9 cellular contexts compared by ENCODE assay signal in genomic region chrX:131068945-131069719, GRCh38. TPM values are rescaled to one million over a fixed set of nuclear protein-coding genes. Genes with fewer than 3 reads are reported as not detected.
DNase-seq lines count a peak whose midpoint lies in the region; ATAC-seq, FAIRE-seq and TF ChIP-seq lines count a peak whose summit lies in the region.
"Had no signal": no experiment of that assay in that cellular context is flagged by ENCODE, and none has a peak within 500 bp of the region (broad histone marks: within the 10 kb centered on the region; RNA-seq: fewer than 3 reads in every experiment).

No MANE protein-coding gene starts in this region.

- no peak overlapping the region for H3K4me3 Mint-ChIP-seq in nephron

- FAIRE-seq in HTR-8/SVneo (lab: Jason Lieb, UNC), result no peak

- H3K36me3 ChIP-seq in cardiac muscle cell, result no peaks in the 10 kb centered on the region
- no peaks in the 10 kb centered on the region for H3K36me3 ChIP-seq in body of pancreas (replicated peaks in 1 of 2; ENCODE audit: insufficient read depth in 1 of 2, low read depth in 2 of 2)

- peak; percentile 60 for ATAC-seq in body of pancreas
- ATAC-seq: right cardiac atrium had no signal

- H3K27me3 ChIP-seq in cardiac muscle cell (peaks cover 85% of the 10 kb centered on the region), body of pancreas (no peaks in the 10 kb centered on the region)

- TF ChIP-seq POLR2A in body of pancreas (IDR thresholded peaks at IDR 0.05), result no peak

- peak; percentile 16 to 84 for DNase-seq in cardiac muscle cell (ENCODE audit: low read depth in 1 of 2, low spot score in 1 of 2)
- DNase-seq in cardiac septum (ENCODE audit: low spot score), result no peak
- peak; percentile 0 for DNase-seq in HTR-8/SVneo (ENCODE audit: insufficient read length, low spot score)
- peak; percentile 35 to 66 (median 44) for DNase-seq in body of pancreas
- DNase-seq in SW 1271 (lab: John Stamatoyannopoulos, UW), result no peak
- DNase-seq in KG1 (lab: John Stamatoyannopoulos, UW), result no peak
- no peak for DNase-seq in CD1c-positive myeloid dendritic cell (ENCODE audit: extremely low spot score)

- H3K9me3 ChIP-seq in cardiac muscle cell (ENCODE audit: low read depth), result no peaks in the 10 kb centered on the region
- no peaks in the 10 kb centered on the region for H3K9me3 ChIP-seq in body of pancreas

- WGBS in body of pancreas, 2 donors, result 3 to 9% methylated on average over 13 to 23 of the region's 26 CpGs

- intact Hi-C loops in cardiac septum (cut with DNase I), result loop anchor here (10.0 kb wide), 1 partner anchor 566 kb away; no protein-coding TSS in a partner anchor
- intact Hi-C loops in body of pancreas (cut with DNase I), result no loop called here

- no peaks in the 10 kb centered on the region for H3K36me3 Mint-ChIP-seq in nephron (ENCODE audit: low read depth)

- H3K4me1 ChIP-seq in cardiac muscle cell (ENCODE audit: low read depth) (no peaks in the 10 kb centered on the region), body of pancreas (no peaks in the 10 kb centered on the region)

- no peaks in the 10 kb centered on the region for H3K9me3 Mint-ChIP-seq in nephron

- H3K27ac Mint-ChIP-seq in nephron, result no peak overlapping the region

- TF ChIP-seq CTCF in cardiac muscle cell (IDR thresholded peaks at IDR 0.05; ENCODE audit: low read depth, low read length), result peak; percentile 35
- TF ChIP-seq CTCF in body of pancreas (IDR thresholded peaks at IDR 0.05), result peak; percentile 22 to 52 (median 37)
- peak; percentile 62 to 72 (median 69) for TF ChIP-seq CTCF in nephron (IDR thresholded peaks at IDR 0.05; ENCODE audit: unreplicated experiment in 3 of 3)

- H3K4me1 Mint-ChIP-seq in nephron, result peaks cover 24% of the 10 kb centered on the region

- H3K27ac ChIP-seq in cardiac muscle cell (no peak overlapping the region), body of pancreas (no peak overlapping the region)

- H3K27me3 Mint-ChIP-seq in nephron (ENCODE audit: low read depth), result peaks cover 3% of the 10 kb centered on the region

- no peak overlapping the region for H3K4me3 ChIP-seq in cardiac muscle cell
- no peak overlapping the region for H3K4me3 ChIP-seq in body of pancreas

RNA-seq across cellular contexts. Expression of gene ARHGAP36, which starts 11.0 kb away (rescaled TPM):
- total RNA-seq in cardiac muscle cell, result not detected in 2 replicates
- polyA plus RNA-seq in cardiac muscle cell, result not detected in 2 replicates
- 0.24 TPM for total RNA-seq in cardiac septum
- total RNA-seq in body of pancreas, result not detected

Comparison
In these comparisons a context has a peak if more than half of its experiments do, and no peak if none do; other contexts are left out.
1. DNase-seq: peak in cardiac muscle cell (2 of 2), HTR-8/SVneo (single experiment) and body of pancreas (4 of 4); none in cardiac septum (single experiment), SW 1271 (0 of 2), KG1 (single experiment) and CD1c-positive myeloid dendritic cell (single experiment).
2. Peak in every context shown above with its lines, with median percentiles within 50 percentile points of each other: CTCF ChIP-seq.